In the genomic region with DNA sequence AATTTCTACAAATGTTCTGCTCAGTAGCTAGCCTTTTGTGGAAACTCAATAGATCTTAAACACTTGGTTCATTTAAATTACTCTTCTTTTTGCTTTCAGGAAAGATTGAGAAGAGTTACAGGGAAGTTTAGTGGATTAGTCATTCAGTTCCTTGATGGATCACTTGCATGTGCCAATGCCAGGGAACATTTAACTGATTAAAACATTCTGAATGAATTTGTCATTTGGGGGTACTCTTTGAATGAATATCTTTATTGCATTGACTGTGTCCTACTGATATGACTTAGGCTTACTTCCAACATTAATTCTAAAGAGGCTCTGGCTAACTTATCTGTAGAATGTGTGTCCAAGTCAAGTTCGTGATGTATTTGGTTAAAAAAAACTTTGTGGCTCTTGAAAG, we compare ENCODE assay signal across 16 cellular contexts.
DNase-seq lines count a peak whose midpoint lies in the region; ATAC-seq and TF ChIP-seq lines count a peak whose summit lies in the region.
"Had no signal": no experiment of that assay in that cellular context is flagged by ENCODE, and none has a peak within 500 bp of the region (broad histone marks: within the 10 kb centered on the region; RNA-seq: fewer than 3 reads in every experiment).

No MANE protein-coding gene starts in this region.

- no peaks in the 10 kb centered on the region for H3K27me3 ChIP-seq in Caco-2 (replicated peaks; ENCODE audit: control insufficient read depth, insufficient read depth, low read length)
- H3K27me3 ChIP-seq: gastrocnemius medialis, spleen, upper lobe of left lung had no signal

- POLR2A ChIA-PET in Caco-2 (lab: Charles Lee): no interaction called here

- H3K36me3 Mint-ChIP-seq in Caco-2 (ENCODE audit: insufficient read depth, unreplicated experiment): no peaks in the 10 kb centered on the region
- H3K36me3 Mint-ChIP-seq: activated CD8-positive, alpha-beta memory T cell treated with anti-CD3 and anti-CD28 coated beads, Interleukin-2, amount 10 ng/mL, durations not matched to agents 7 days and 5 days had no signal

- H3K4me3 ChIP-seq in astrocyte of the spinal cord (ENCODE audit: low read depth, low read length): no peak overlapping the region
- H3K4me3 ChIP-seq in Caco-2 (ENCODE audit: low read depth, low read length): no peak overlapping the region
- H3K4me3 ChIP-seq: gastrocnemius medialis, spleen, upper lobe of left lung had no signal

- no peak overlapping the region for H3K27ac Mint-ChIP-seq in Caco-2 (ENCODE audit: unreplicated experiment)
- H3K27ac Mint-ChIP-seq: activated CD8-positive, alpha-beta memory T cell treated with anti-CD3 and anti-CD28 coated beads, Interleukin-2, amount 10 ng/mL, durations not matched to agents 7 days and 5 days; activated naive CD8-positive, alpha-beta T cell treated with anti-CD3 and anti-CD28 coated beads, Interleukin-2, amount 10 ng/mL, durations not matched to agents 7 days and 5 days had no signal

- no peaks in the 10 kb centered on the region for H3K4me1 Mint-ChIP-seq in Caco-2 (ENCODE audit: low read depth, unreplicated experiment)

- no peaks in the 10 kb centered on the region for H3K4me1 ChIP-seq in Caco-2
- H3K4me1 ChIP-seq: spleen, upper lobe of left lung had no signal

- in situ Hi-C loops in astrocyte of the spinal cord (cut with HindIII; ENCODE audit: low sequenced_read_pairs): no loop called here

- no peak for ATAC-seq in HG02759 (IDR thresholded peaks at IDR 0.05; ENCODE audit: unreplicated experiment)
- ATAC-seq: activated CD8-positive, alpha-beta memory T cell treated with anti-CD3 and anti-CD28 coated beads, Interleukin-2, amount 10 ng/mL, durations not matched to agents 7 days and 5 days; gastrocnemius medialis had no signal

- H3K36me3 ChIP-seq in Caco-2 (ENCODE audit: control insufficient read depth, insufficient read depth, low read length): no peaks in the 10 kb centered on the region
- H3K36me3 ChIP-seq: gastrocnemius medialis, spleen, upper lobe of left lung, WERI-Rb-1 had no signal

- H3K27me3 Mint-ChIP-seq in Caco-2 (ENCODE audit: insufficient read depth, unreplicated experiment): no peaks in the 10 kb centered on the region
- H3K27me3 Mint-ChIP-seq: activated CD8-positive, alpha-beta memory T cell treated with anti-CD3 and anti-CD28 coated beads, Interleukin-2, amount 10 ng/mL, durations not matched to agents 7 days and 5 days; activated naive CD8-positive, alpha-beta T cell treated with anti-CD3 and anti-CD28 coated beads, Interleukin-2, amount 10 ng/mL, durations not matched to agents 7 days and 5 days; central memory CD8-positive, alpha-beta T cell had no signal

- no TSS peak for BruUV-seq in Caco-2 (replicated peaks; lab: Mats Ljungman, UMichigan)

- TF ChIP-seq CTCF in astrocyte of the spinal cord (IDR thresholded peaks at IDR 0.05; ENCODE audit: low read depth, low read length): no peak
- TF ChIP-seq CTCF in Caco-2 (IDR thresholded peaks at IDR 0.05; ENCODE audit: insufficient read depth in 1 of 2, low read depth in 1 of 2, low read length in 1 of 2, severe bottlenecking in 1 of 2, unreplicated experiment in 1 of 2): no peak

- no peaks in the 10 kb centered on the region for H3K9me3 ChIP-seq in Caco-2
- H3K9me3 ChIP-seq: gastrocnemius medialis, spleen, upper lobe of left lung had no signal

- CTCF ChIA-PET in Caco-2 (lab: Charles Lee): no interaction called here

- no peak overlapping the region for H3K4me3 Mint-ChIP-seq in Caco-2 (ENCODE audit: unreplicated experiment)
- H3K4me3 Mint-ChIP-seq: activated CD8-positive, alpha-beta memory T cell treated with anti-CD3 and anti-CD28 coated beads, Interleukin-2, amount 10 ng/mL, durations not matched to agents 7 days and 5 days; activated naive CD8-positive, alpha-beta T cell treated with anti-CD3 and anti-CD28 coated beads, Interleukin-2, amount 10 ng/mL, durations not matched to agents 7 days and 5 days; central memory CD8-positive, alpha-beta T cell had no signal

- intact Hi-C loops in Caco-2 (cut with micrococcal nuclease; ENCODE audit: unreplicated experiment): no loop called here

- DNase-seq in COLO829 (ENCODE audit: low spot score) (peak; percentile 23), HS-5 (ENCODE audit: low read depth) (peak; percentile 58), astrocyte of the spinal cord (ENCODE audit: low read depth, low spot score) (peak; percentile 42), kidney tubule cell (ENCODE audit: low spot score) (peak; percentile 61), Caco-2 (no peak), COR-L47 (lab: John Stamatoyannopoulos, UW) (no peak)
- DNase-seq: activated CD8-positive, alpha-beta memory T cell treated with anti-CD3 and anti-CD28 coated beads, Interleukin-2, amount 10 ng/mL, durations not matched to agents 7 days and 5 days; activated naive CD8-positive, alpha-beta T cell treated with anti-CD3 and anti-CD28 coated beads, Interleukin-2, amount 10 ng/mL, durations not matched to agents 7 days and 5 days; effector CD8-positive, alpha-beta T cell; gastrocnemius medialis; NCI-H345; spleen; upper lobe of left lung; WERI-Rb-1 had no signal

- H3K9me3 Mint-ChIP-seq in Caco-2 (ENCODE audit: unreplicated experiment): no peaks in the 10 kb centered on the region

Comparison
In these comparisons a context has a peak if more than half of its experiments do, and no peak if none do; other contexts are left out.
1. DNase-seq: peak in COLO829 (single experiment), HS-5 (single experiment), astrocyte of the spinal cord (single experiment) and kidney tubule cell (single experiment); none in Caco-2 (0 of 2) and COR-L47 (single experiment).